ENCODE assay signal across 13 cellular contexts in the genomic region with DNA sequence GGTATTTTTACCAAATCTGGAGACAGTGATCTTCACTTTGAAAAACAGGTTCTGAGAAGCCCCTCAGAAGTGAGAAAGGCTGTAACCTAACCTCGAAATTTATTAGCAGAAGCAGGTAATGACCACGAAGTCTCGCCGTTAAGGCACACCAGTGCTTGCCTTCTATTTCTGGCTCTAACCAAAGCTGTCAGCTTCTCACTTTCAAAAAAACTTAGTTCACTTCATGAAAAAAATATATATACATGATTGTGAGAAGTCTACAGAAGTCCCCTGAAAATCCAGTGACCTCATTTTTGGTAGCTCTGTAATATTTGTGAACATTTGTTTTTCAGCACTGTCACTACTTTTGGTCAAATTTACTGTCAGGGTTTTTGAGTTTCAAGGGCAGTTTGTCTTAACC. TPM values are rescaled to one million over a fixed set of nuclear protein-coding genes. Genes with fewer than 3 reads are reported as not detected.
DNase-seq lines count a peak whose midpoint lies in the region; ATAC-seq and TF ChIP-seq lines count a peak whose summit lies in the region.
"Had no signal": no experiment of that assay in that cellular context is flagged by ENCODE, and none has a peak within 500 bp of the region (broad histone marks: within the 10 kb centered on the region; RNA-seq: fewer than 3 reads in every experiment).

No MANE protein-coding gene starts in this region.

- H3K4me1 Mint-ChIP-seq in activated T-cell treated with anti-CD3 and anti-CD28 coated beads, Interleukin-2, amount 50 U/mL, for 4 hours (ENCODE audit: low read depth), result peaks cover 17% of the 10 kb centered on the region

- H3K4me3 ChIP-seq in left ventricle myocardium inferior (no peak overlapping the region), thoracic aorta (no peak overlapping the region), H7 (ENCODE audit: insufficient read depth, low read depth, low read length) (no peak overlapping the region), lower lobe of right lung (no peak overlapping the region)

- ATAC-seq in Right ventricle myocardium superior (ENCODE audit: poor library complexity) (no peak), GM21619 (IDR thresholded peaks at IDR 0.05; ENCODE audit: unreplicated experiment) (peak; percentile 68), HG03280 (IDR thresholded peaks at IDR 0.05; ENCODE audit: unreplicated experiment) (peak; percentile 71), thoracic aorta (ENCODE audit: insufficient number of reproducible peaks, low FRiP score, low read depth) (no peak), lower lobe of right lung (no peak)
- ATAC-seq in activated T-cell treated with anti-CD3 and anti-CD28 coated beads, Interleukin-2, amount 50 U/mL, for 4 hours, result no peak

- H3K4me3 Mint-ChIP-seq in activated T-cell treated with anti-CD3 and anti-CD28 coated beads, Interleukin-2, amount 50 U/mL, for 4 hours, result no peak overlapping the region

- no peaks in the 10 kb centered on the region for H3K9me3 Mint-ChIP-seq in activated T-cell treated with anti-CD3 and anti-CD28 coated beads, Interleukin-2, amount 50 U/mL, for 4 hours

- intact Hi-C loops in left ventricle myocardium inferior (cut with micrococcal nuclease) (no loop called here), Right ventricle myocardium superior (cut with DNase I) (no loop called here), lower lobe of right lung (cut with DNase I) (no loop called here)

- H3K27me3 Mint-ChIP-seq in activated T-cell treated with anti-CD3 and anti-CD28 coated beads, Interleukin-2, amount 50 U/mL, for 4 hours (ENCODE audit: low read depth), result no peaks in the 10 kb centered on the region

- H3K27me3 ChIP-seq in left ventricle myocardium inferior (ENCODE audit: low read depth) (no peaks in the 10 kb centered on the region), thoracic aorta (replicated peaks; ENCODE audit: insufficient read depth) (no peaks in the 10 kb centered on the region), H7 (ENCODE audit: control insufficient read depth, insufficient read depth, low read length) (no peaks in the 10 kb centered on the region), lower lobe of right lung (ENCODE audit: low read depth) (no peaks in the 10 kb centered on the region)

- H3K4me1 ChIP-seq in left ventricle myocardium inferior, result peaks cover 55% of the 10 kb centered on the region
- H3K4me1 ChIP-seq in thoracic aorta (ENCODE audit: control insufficient read depth in 1 of 2, low read depth in 2 of 2), result peaks cover 11 to 21% of the 10 kb centered on the region in 2 donors
- H3K4me1 ChIP-seq in lower lobe of right lung, result peaks cover 13% of the 10 kb centered on the region

- peaks cover 6% of the 10 kb centered on the region for H3K36me3 ChIP-seq in left ventricle myocardium inferior
- H3K36me3 ChIP-seq in thoracic aorta, result no peaks in the 10 kb centered on the region
- H3K36me3 ChIP-seq in H7 (replicated peaks; ENCODE audit: control insufficient read depth, insufficient read depth, low read length), result no peaks in the 10 kb centered on the region
- H3K36me3 ChIP-seq in lower lobe of right lung, result no peaks in the 10 kb centered on the region

- H3K36me3 Mint-ChIP-seq in activated T-cell treated with anti-CD3 and anti-CD28 coated beads, Interleukin-2, amount 50 U/mL, for 4 hours (ENCODE audit: insufficient read depth), result no peaks in the 10 kb centered on the region

- TF ChIP-seq CTCF in left ventricle myocardium inferior (IDR thresholded peaks at IDR 0.05; ENCODE audit: borderline replicate concordance), result no peak
- no peak for TF ChIP-seq CTCF in thoracic aorta (IDR thresholded peaks at IDR 0.05)
- TF ChIP-seq CTCF in lower lobe of right lung (IDR thresholded peaks at IDR 0.05), result no peak

- peak overlapping the region; percentile 88 for H3K27ac ChIP-seq in left ventricle myocardium inferior (replicated peaks)
- H3K27ac ChIP-seq in thoracic aorta, result peak overlapping the region; percentile 45 to 59
- no peak overlapping the region for H3K27ac ChIP-seq in lower lobe of right lung

- DNase-seq in left ventricle myocardium inferior, result no peak
- no peak for DNase-seq in Right ventricle myocardium superior
- no peak for DNase-seq in thoracic aorta (ENCODE audit: low spot score)
- DNase-seq in H7, result no peak
- DNase-seq in lower lobe of right lung, result no peak
- DNase-seq in activated T-cell treated with anti-CD3 and anti-CD28 coated beads, Interleukin-2, amount 50 U/mL, for 4 hours, result no peak
- DNase-seq: activated CD4-positive, CD25-positive, alpha-beta regulatory T cell treated with anti-CD3 and anti-CD28 coated beads, Interleukin-2, amount 50 U/mL, for 72 hours; activated naive CD4-positive, alpha-beta T cell treated with Interleukin-2 at 50 U/mL for 16 hours; DND-41; KG1; stimulated activated CD4-positive, alpha-beta T cell treated with anti-CD3 and anti-CD28 coated beads, Interleukin-4, amount 100 ng/mL, for 4 hours had no signal

- H3K9me3 ChIP-seq in left ventricle myocardium inferior (replicated peaks) (no peaks in the 10 kb centered on the region), thoracic aorta (no peaks in the 10 kb centered on the region), lower lobe of right lung (no peaks in the 10 kb centered on the region)

RNA-seq across cellular contexts. Expression of gene AKAP13, which starts 19.1 kb away (rescaled TPM):
- 331 TPM for total RNA-seq in left ventricle myocardium inferior
- total RNA-seq in Right ventricle myocardium superior, result 322 TPM
- total RNA-seq in thoracic aorta, result 100 to 1,000 TPM; 228 to 273 TPM
- 26.2 and 32.7 TPM in 2 replicates for total RNA-seq in H7 (2014; rRNA removed; shearing (Covaris generic))
- total RNA-seq in lower lobe of right lung, result 443 TPM
- total RNA-seq in activated T-cell treated with anti-CD3 and anti-CD28 coated beads, Interleukin-2, amount 50 U/mL, for 4 hours, result 10 to 100 TPM; 67.4 to 78.8 (median 77.0) TPM

Comparison
In these comparisons a context has a peak if more than half of its experiments do, and no peak if none do; other contexts are left out.
1. ATAC-seq: peak in GM21619 (single experiment) and HG03280 (single experiment); none in Right ventricle myocardium superior (single experiment), thoracic aorta (single experiment), lower lobe of right lung (0 of 2) and activated T-cell treated with anti-CD3 and anti-CD28 coated beads, Interleukin-2, amount 50 U/mL, for 4 hours (0 of 2).